ENCODE assay signal across 1 cellular context in the genomic region with DNA sequence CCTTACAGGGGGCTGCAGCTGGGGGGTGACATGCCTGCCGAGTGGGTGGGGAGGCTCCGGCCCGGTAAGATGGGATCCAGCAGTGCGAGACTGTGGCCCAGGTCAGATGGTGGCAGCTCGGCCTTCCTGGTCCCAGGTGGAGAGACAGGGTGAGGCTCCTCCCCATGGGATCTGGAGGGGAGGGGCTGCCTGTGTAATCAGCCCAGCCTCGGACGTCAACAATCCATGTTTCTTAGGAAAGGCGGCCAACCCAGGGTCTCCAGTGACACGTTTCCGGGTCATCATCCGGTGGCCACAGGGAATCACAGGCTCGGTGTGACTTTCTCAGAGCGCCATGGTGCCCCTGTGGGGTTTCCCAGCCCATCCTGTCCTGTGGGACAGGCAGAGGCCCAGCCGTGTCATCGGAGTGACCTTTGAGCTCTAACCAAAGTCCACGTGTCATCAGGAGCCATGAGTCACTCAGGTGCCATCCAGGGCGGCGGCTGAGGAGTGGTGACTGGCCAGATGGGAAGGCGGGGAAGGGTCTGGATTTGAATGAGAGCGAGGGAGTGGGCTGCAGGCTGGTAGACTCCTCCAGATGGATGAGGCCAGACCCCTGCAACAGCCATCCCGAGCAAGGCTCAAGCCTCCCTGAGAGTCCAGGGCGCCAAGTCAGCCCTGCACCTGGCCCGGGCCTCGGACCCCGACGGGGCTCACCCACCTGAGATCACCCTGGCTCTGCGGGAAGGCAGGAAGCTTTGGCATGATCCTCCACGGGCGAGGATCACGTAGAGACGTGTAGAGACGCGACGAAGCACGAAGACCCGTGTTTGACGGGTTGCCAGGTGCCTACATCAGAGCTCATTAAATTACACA.
TF ChIP-seq lines count a peak whose summit lies in the region.

No MANE protein-coding gene starts in this region.

TF ChIP-seq in HepG2, 621 proteins besides CTCF, POLR2A, EP300 and RAD21 (continued from another document and continues in another):
- TF ChIP-seq ZBTB37 (CRISPR knock-in tag; IDR thresholded peaks at IDR 0.05) (no peak), ZNF546 (CRISPR knock-in tag; conservative IDR thresholded peaks at IDR 0.05) (0 out of 2 replicates have a peak, but pooled peaks have one; percentile 32), RFXANK (CRISPR knock-in tag; IDR thresholded peaks at IDR 0.05) (0 out of 2 replicates have a peak, but pooled peaks have one; percentile 43), SAP130 (CRISPR knock-in tag; IDR thresholded peaks at IDR 0.05; ENCODE audit: low read depth) (peak; percentile 99), HNF4A (CRISPR knock-in tag; IDR thresholded peaks at IDR 0.05) (peak; percentile 100), KLF16 (CRISPR knock-in tag; IDR thresholded peaks at IDR 0.05) (peak in 1 of 2 experiments; percentile 92; a peak in 2 of 4 replicates), SSRP1 (CRISPR knock-in tag; IDR thresholded peaks at IDR 0.05) (no peak), ZNF136 (CRISPR knock-in tag; IDR thresholded peaks at IDR 0.05; ENCODE audit: low read depth) (no peak), ZSCAN22 (CRISPR knock-in tag; IDR thresholded peaks at IDR 0.05) (peak; percentile 96), ZNF296 (CRISPR knock-in tag; conservative IDR thresholded peaks at IDR 0.05) (peak; percentile 93; the same call in 1 of the 2 replicates), PATZ1 (CRISPR knock-in tag; IDR thresholded peaks at IDR 0.05) (peak; percentile 76), ISL2 (CRISPR knock-in tag; IDR thresholded peaks at IDR 0.05) (peak; percentile 81; the same call in 1 of the 2 replicates), ZNF280B (CRISPR knock-in tag; IDR thresholded peaks at IDR 0.05; ENCODE audit: borderline replicate concordance) (0 out of 2 replicates have a peak, but pooled peaks have one; percentile 19), ZNF383 (CRISPR knock-in tag; IDR thresholded peaks at IDR 0.05; ENCODE audit: borderline replicate concordance) (no peak), ZNF235 (CRISPR knock-in tag; IDR thresholded peaks at IDR 0.05; ENCODE audit: borderline replicate concordance) (peak; percentile 40; the same call in 1 of the 2 replicates), ZFP41 (CRISPR knock-in tag; IDR thresholded peaks at IDR 0.05; ENCODE audit: borderline replicate concordance) (peak; percentile 36; the same call in 1 of the 2 replicates), XBP1 (CRISPR knock-in tag; IDR thresholded peaks at IDR 0.05) (peak; percentile 90; the same call in 1 of the 2 replicates), AFF4 (CRISPR knock-in tag; IDR thresholded peaks at IDR 0.05) (no peak), PAWR (CRISPR knock-in tag; IDR thresholded peaks at IDR 0.05; ENCODE audit: borderline replicate concordance) (0 out of 2 replicates have a peak, but pooled peaks have one; percentile 74), TARDBP (CRISPR knock-in tag; IDR thresholded peaks at IDR 0.05) (peak; percentile 65), CC2D1A (CRISPR knock-in tag; IDR thresholded peaks at IDR 0.05) (no peak), ZBTB21 (CRISPR knock-in tag; IDR thresholded peaks at IDR 0.05) (peak; percentile 99), GPBP1L1 (CRISPR knock-in tag; IDR thresholded peaks at IDR 0.05) (no peak), ZIK1 (CRISPR knock-in tag; IDR thresholded peaks at IDR 0.05; ENCODE audit: borderline replicate concordance, low read depth) (no peak), RBFOX2 (IDR thresholded peaks at IDR 0.05; ENCODE audit: low read depth, low read length) (peak; percentile 65), HNF4G (IDR thresholded peaks at IDR 0.05; ENCODE audit: borderline replicate concordance, low read depth, low read length) (peak; percentile 99), HNF4G (CRISPR knock-in tag; IDR thresholded peaks at IDR 0.05; ENCODE audit: borderline replicate concordance, low read depth) (peak; percentile 100)
- TF ChIP-seq, protein P1, sequence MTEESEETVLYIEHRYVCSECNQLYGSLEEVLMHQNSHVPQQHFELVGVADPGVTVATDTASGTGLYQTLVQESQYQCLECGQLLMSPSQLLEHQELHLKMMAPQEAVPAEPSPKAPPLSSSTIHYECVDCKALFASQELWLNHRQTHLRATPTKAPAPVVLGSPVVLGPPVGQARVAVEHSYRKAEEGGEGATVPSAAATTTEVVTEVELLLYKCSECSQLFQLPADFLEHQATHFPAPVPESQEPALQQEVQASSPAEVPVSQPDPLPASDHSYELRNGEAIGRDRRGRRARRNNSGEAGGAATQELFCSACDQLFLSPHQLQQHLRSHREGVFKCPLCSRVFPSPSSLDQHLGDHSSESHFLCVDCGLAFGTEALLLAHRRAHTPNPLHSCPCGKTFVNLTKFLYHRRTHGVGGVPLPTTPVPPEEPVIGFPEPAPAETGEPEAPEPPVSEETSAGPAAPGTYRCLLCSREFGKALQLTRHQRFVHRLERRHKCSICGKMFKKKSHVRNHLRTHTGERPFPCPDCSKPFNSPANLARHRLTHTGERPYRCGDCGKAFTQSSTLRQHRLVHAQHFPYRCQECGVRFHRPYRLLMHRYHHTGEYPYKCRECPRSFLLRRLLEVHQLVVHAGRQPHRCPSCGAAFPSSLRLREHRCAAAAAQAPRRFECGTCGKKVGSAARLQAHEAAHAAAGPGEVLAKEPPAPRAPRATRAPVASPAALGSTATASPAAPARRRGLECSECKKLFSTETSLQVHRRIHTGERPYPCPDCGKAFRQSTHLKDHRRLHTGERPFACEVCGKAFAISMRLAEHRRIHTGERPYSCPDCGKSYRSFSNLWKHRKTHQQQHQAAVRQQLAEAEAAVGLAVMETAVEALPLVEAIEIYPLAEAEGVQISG (CRISPR knock-in tag; IDR thresholded peaks at IDR 0.05), result peak; percentile 85
- TF ChIP-seq, protein P2, sequence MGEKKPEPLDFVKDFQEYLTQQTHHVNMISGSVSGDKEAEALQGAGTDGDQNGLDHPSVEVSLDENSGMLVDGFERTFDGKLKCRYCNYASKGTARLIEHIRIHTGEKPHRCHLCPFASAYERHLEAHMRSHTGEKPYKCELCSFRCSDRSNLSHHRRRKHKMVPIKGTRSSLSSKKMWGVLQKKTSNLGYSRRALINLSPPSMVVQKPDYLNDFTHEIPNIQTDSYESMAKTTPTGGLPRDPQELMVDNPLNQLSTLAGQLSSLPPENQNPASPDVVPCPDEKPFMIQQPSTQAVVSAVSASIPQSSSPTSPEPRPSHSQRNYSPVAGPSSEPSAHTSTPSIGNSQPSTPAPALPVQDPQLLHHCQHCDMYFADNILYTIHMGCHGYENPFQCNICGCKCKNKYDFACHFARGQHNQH (CRISPR knock-in tag; IDR thresholded peaks at IDR 0.05), result peak; percentile 95
- TF ChIP-seq, protein P3, sequence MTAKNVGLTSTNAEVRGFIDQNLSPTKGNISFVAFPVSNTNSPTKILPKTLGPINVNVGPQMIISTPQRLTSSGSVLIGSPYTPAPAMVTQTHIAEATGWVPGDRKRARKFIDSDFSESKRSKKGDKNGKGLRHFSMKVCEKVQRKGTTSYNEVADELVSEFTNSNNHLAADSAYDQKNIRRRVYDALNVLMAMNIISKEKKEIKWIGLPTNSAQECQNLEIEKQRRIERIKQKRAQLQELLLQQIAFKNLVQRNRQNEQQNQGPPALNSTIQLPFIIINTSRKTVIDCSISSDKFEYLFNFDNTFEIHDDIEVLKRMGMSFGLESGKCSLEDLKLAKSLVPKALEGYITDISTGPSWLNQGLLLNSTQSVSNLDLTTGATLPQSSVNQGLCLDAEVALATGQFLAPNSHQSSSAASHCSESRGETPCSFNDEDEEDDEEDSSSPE (CRISPR knock-in tag; IDR thresholded peaks at IDR 0.05), result peak; percentile 74
- TF ChIP-seq, protein P4, sequence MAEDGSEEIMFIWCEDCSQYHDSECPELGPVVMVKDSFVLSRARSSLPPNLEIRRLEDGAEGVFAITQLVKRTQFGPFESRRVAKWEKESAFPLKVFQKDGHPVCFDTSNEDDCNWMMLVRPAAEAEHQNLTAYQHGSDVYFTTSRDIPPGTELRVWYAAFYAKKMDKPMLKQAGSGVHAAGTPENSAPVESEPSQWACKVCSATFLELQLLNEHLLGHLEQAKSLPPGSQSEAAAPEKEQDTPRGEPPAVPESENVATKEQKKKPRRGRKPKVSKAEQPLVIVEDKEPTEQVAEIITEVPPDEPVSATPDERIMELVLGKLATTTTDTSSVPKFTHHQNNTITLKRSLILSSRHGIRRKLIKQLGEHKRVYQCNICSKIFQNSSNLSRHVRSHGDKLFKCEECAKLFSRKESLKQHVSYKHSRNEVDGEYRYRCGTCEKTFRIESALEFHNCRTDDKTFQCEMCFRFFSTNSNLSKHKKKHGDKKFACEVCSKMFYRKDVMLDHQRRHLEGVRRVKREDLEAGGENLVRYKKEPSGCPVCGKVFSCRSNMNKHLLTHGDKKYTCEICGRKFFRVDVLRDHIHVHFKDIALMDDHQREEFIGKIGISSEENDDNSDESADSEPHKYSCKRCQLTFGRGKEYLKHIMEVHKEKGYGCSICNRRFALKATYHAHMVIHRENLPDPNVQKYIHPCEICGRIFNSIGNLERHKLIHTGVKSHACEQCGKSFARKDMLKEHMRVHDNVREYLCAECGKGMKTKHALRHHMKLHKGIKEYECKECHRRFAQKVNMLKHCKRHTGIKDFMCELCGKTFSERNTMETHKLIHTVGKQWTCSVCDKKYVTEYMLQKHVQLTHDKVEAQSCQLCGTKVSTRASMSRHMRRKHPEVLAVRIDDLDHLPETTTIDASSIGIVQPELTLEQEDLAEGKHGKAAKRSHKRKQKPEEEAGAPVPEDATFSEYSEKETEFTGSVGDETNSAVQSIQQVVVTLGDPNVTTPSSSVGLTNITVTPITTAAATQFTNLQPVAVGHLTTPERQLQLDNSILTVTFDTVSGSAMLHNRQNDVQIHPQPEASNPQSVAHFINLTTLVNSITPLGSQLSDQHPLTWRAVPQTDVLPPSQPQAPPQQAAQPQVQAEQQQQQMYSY (CRISPR knock-in tag; IDR thresholded peaks at IDR 0.05), result peak; percentile 55; the same call in 1 of the 2 replicates
